ENCODE assay signal across 20 cellular contexts in the genomic region with DNA sequence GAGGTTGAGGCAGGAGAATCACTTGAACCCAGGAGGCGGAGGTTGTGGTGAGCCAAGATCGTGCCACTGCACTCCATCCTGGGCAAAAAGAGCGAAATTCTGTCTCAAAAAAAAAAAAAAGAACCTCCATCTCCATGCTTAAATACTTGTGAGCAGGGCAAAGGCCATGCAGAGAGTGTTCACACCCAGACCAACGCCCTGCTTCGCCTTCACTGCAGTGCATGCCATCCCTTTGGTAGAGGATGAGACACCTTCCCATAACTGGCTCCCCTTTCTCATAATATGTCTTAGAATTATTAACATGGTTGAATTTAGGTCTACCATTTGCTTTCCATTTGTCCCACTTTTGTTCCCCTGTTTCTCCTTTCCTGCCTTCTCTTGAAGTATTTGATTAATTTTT.
"Had no signal": no experiment of that assay in that cellular context is flagged by ENCODE, and none has a peak within 500 bp of the region (broad histone marks: within the 10 kb centered on the region; RNA-seq: fewer than 3 reads in every experiment).

No MANE protein-coding gene starts in this region.

- H3K27me3 ChIP-seq: esophagus muscularis mucosa, gastrocnemius medialis, neutrophil, stomach had no signal

- H3K9me3 ChIP-seq: esophagus muscularis mucosa, gastrocnemius medialis, left ventricle myocardium inferior, neutrophil, stomach, thoracic aorta had no signal

- H3K36me3 ChIP-seq: neutrophil had no signal

- H3K27ac ChIP-seq: epithelial cell of prostate, esophagus muscularis mucosa, gastrocnemius medialis, left ventricle myocardium inferior, neutrophil, stomach, thoracic aorta had no signal

- DNase-seq: effector memory CD8-positive, alpha-beta T cell; gastrocnemius medialis; islet precursor cell; left ventricle myocardium inferior; mesendoderm; naive thymus-derived CD4-positive, alpha-beta T cell; nephron progenitor cell; stimulated activated CD4-positive, alpha-beta T cell treated with anti-CD3 and anti-CD28 coated beads, Interleukin-2, amount 100 ng/mL, for 24 hours; stimulated activated CD4-positive, alpha-beta T cell treated with anti-CD3 and anti-CD28 coated beads, Interleukin-4, amount 100 ng/mL, for 4 hours; stimulated activated naive CD4-positive, alpha-beta T cell; stomach; substantia nigra; trophoblast cell had no signal

- ATAC-seq: effector memory CD8-positive, alpha-beta T cell; gastrocnemius medialis; naive thymus-derived CD4-positive, alpha-beta T cell; sciatic nerve had no signal

- H3K4me3 Mint-ChIP-seq: dendritic cell treated with granulocyte-macrophage colony-stimulating factor and Interleukin-4, amounts not matched to agents 40 ng/mL and 50 ng/mL, for 4 days; effector memory CD8-positive, alpha-beta T cell; naive thymus-derived CD4-positive, alpha-beta T cell; nephron progenitor cell had no signal

- H3K4me3 ChIP-seq: esophagus muscularis mucosa, gastrocnemius medialis, left ventricle myocardium inferior, lung, stomach, thoracic aorta had no signal

- H3K9me3 Mint-ChIP-seq: dendritic cell treated with granulocyte-macrophage colony-stimulating factor and Interleukin-4, amounts not matched to agents 40 ng/mL and 50 ng/mL, for 4 days; effector memory CD8-positive, alpha-beta T cell; naive thymus-derived CD4-positive, alpha-beta T cell; nephron progenitor cell had no signal

- H3K27me3 Mint-ChIP-seq: effector memory CD8-positive, alpha-beta T cell; naive thymus-derived CD4-positive, alpha-beta T cell had no signal

- H3K27ac Mint-ChIP-seq: dendritic cell treated with granulocyte-macrophage colony-stimulating factor and Interleukin-4, amounts not matched to agents 40 ng/mL and 50 ng/mL, for 4 days; effector memory CD8-positive, alpha-beta T cell; nephron progenitor cell had no signal
